10 cellular contexts compared by ENCODE assay signal in the genomic region with DNA sequence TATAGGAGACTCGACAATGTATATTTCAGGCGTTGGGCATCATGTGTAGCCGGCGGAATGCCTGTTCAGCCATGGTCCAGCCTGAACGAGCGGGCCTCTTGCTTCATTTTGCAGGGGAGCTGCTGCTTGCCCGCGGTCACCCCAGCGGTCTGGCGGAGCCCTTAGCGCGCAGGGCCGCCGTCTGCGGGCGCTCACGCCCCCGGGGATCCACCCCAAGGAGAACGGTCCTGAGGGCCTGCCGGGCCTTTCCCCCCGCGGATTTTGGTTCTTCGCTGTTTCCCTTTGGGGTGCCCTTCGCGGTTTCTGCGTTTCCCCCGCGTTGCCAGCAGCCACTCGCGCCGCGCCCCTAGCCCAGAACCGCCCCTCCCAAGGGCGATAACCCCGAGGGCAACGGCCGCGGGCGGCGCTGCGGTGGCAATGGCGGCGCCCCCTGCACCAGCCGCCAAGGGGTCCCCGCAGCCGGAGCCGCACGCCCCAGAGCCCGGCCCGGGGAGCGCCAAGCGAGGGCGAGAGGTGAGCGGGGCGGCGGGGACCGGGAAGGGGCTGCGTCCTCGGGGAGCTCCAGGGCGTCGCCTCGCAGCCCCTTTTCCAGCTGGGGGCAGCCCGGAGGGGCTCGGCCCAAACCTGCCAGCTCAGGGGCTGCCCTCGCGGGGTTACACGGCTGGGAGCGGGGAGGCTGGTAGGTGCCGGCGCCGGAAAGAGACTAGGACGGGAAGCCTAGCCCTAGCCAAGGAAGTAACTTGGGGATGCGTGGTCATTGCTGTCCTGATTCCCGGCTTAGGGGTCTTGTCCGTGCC. TPM values are rescaled to one million over a fixed set of nuclear protein-coding genes. Genes with fewer than 3 reads are reported as not detected.
A peak's percentile ranks its signal among the peaks of the same experiment; 100 is the strongest.
DNase-seq lines count a peak whose midpoint lies in the region; ATAC-seq and TF ChIP-seq lines count a peak whose summit lies in the region.
"Had no signal": no experiment of that assay in that cellular context is flagged by ENCODE, and none has a peak within 500 bp of the region (broad histone marks: within the 10 kb centered on the region; RNA-seq: fewer than 3 reads in every experiment).

A gene with protein sequence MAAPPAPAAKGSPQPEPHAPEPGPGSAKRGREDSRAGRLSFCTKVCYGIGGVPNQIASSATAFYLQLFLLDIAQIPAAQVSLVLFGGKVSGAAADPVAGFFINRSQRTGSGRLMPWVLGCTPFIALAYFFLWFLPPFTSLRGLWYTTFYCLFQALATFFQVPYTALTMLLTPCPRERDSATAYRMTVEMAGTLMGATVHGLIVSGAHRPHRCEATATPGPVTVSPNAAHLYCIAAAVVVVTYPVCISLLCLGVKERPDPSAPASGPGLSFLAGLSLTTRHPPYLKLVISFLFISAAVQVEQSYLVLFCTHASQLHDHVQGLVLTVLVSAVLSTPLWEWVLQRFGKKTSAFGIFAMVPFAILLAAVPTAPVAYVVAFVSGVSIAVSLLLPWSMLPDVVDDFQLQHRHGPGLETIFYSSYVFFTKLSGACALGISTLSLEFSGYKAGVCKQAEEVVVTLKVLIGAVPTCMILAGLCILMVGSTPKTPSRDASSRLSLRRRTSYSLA (plus strand): TSS at position 406 of the 797 bp plus-strand sequence. CDS start 12 bp downstream, at position 418.

- H3K9me3 ChIP-seq in BLaER1 (no peaks in the 10 kb centered on the region), SJSA1 (replicated peaks) (0 out of 2 replicates have a peak, but pooled peaks cover 2% of the 10 kb centered on the region)

- H3K27ac ChIP-seq in BLaER1 (no peak within 1 kb of the TSS), SJSA1 (no peak within 1 kb of the TSS)
- H3K27ac ChIP-seq: KMS-11 had no signal

- TF ChIP-seq CTCF in foreskin fibroblast (IDR thresholded peaks at IDR 0.05; ENCODE audit: low read depth, low read length) (no peak), neural crest cell (conservative IDR thresholded peaks at IDR 0.05) (no peak)

- peaks cover 7% of the 10 kb centered on the region for H3K4me1 ChIP-seq in BLaER1
- peaks cover 17% of the 10 kb centered on the region for H3K4me1 ChIP-seq in SJSA1 (replicated peaks)

- peaks cover 7% of the 10 kb centered on the region for H3K4me1 Mint-ChIP-seq in neural crest cell
- no peaks in the 10 kb centered on the region for H3K4me1 Mint-ChIP-seq in activated T-helper 17 cell treated with anti-CD3 and anti-CD28 coated beads, Interleukin-2, amount 50 U/mL, for 72 hours

- ATAC-seq in activated T-helper 17 cell treated with anti-CD3 and anti-CD28 coated beads, Interleukin-2, amount 50 U/mL, for 72 hours (replicated peaks) = no peak
- ATAC-seq in HG03432 (IDR thresholded peaks at IDR 0.05; ENCODE audit: unreplicated experiment) = no peak

- H3K4me2 ChIP-seq in BLaER1 = peak within 1 kb of the TSS; percentile 58
- H3K4me2 ChIP-seq: KMS-11 had no signal

- no peak within 1 kb of the TSS for H3K9ac ChIP-seq in BLaER1
- H3K9ac ChIP-seq: KMS-11 had no signal

- peak within 1 kb of the TSS; percentile 81 for H3K4me3 Mint-ChIP-seq in neural crest cell
- no peak within 1 kb of the TSS for H3K4me3 Mint-ChIP-seq in activated T-helper 17 cell treated with anti-CD3 and anti-CD28 coated beads, Interleukin-2, amount 50 U/mL, for 72 hours

- H3K36me3 ChIP-seq in BLaER1 (no peaks in the 10 kb centered on the region), SJSA1 (no peaks in the 10 kb centered on the region)

- no peaks in the 10 kb centered on the region for H3K36me3 Mint-ChIP-seq in neural crest cell (ENCODE audit: low read depth)
- H3K36me3 Mint-ChIP-seq in activated T-helper 17 cell treated with anti-CD3 and anti-CD28 coated beads, Interleukin-2, amount 50 U/mL, for 72 hours (ENCODE audit: low read depth) = no peaks in the 10 kb centered on the region

- H3K27me3 ChIP-seq in BLaER1 (peaks cover 51% of the 10 kb centered on the region), SJSA1 (replicated peaks) (no peaks in the 10 kb centered on the region)

- peaks cover 39% of the 10 kb centered on the region for H4K20me1 ChIP-seq in BLaER1

- H3K27ac Mint-ChIP-seq in neural crest cell (ENCODE audit: unreplicated experiment) = no peak within 1 kb of the TSS
- no peak within 1 kb of the TSS for H3K27ac Mint-ChIP-seq in activated T-helper 17 cell treated with anti-CD3 and anti-CD28 coated beads, Interleukin-2, amount 50 U/mL, for 72 hours

- no peaks in the 10 kb centered on the region for H3K9me3 Mint-ChIP-seq in neural crest cell
- no peaks in the 10 kb centered on the region for H3K9me3 Mint-ChIP-seq in activated T-helper 17 cell treated with anti-CD3 and anti-CD28 coated beads, Interleukin-2, amount 50 U/mL, for 72 hours

- H3K4me3 ChIP-seq in BLaER1 (peak within 1 kb of the TSS; percentile 34; the same call in 1 of the 2 replicates), SJSA1 (peak within 1 kb of the TSS; percentile 25), foreskin fibroblast (ENCODE audit: low read depth in 1 of 2, low read length in 2 of 2) (peak within 1 kb of the TSS; percentile 44 to 52)

- H3K27me3 Mint-ChIP-seq in neural crest cell (ENCODE audit: low read depth) = peaks cover 25% of the 10 kb centered on the region
- H3K27me3 Mint-ChIP-seq in activated T-helper 17 cell treated with anti-CD3 and anti-CD28 coated beads, Interleukin-2, amount 50 U/mL, for 72 hours = peaks cover 18% of the 10 kb centered on the region

- no peak for DNase-seq in SJSA1 (ENCODE audit: low read depth in 1 of 2, low spot score in 2 of 2)
- DNase-seq in foreskin fibroblast = peak in 1 of 2 donors; percentile 52
- no peak for DNase-seq in neural crest cell (ENCODE audit: low read depth, low spot score)
- DNase-seq in NCI-H510A treated with DMSO at 0.1 percent for 48 hours (lab: John Stamatoyannopoulos, UW) = no peak
- DNase-seq in OCI-M2 (lab: John Stamatoyannopoulos, UW; ENCODE audit: unreplicated experiment) = no peak
- DNase-seq: activated gamma-delta T cell treated with Interleukin-2 at 50 U/mL for 16 hours had no signal

RNA-seq across cellular contexts. Expression of the gene that starts here (rescaled TPM):
- not detected in 2 replicates for total RNA-seq in SJSA1 (2014; rRNA removed; shearing (Covaris generic))
- total RNA-seq in neural crest cell = 0.47 and 0.61 TPM in 2 replicates
- not detected for total RNA-seq in activated T-helper 17 cell treated with anti-CD3 and anti-CD28 coated beads, Interleukin-2, amount 50 U/mL, for 72 hours
